1 cellular context compared by ENCODE assay signal in the genomic region with DNA sequence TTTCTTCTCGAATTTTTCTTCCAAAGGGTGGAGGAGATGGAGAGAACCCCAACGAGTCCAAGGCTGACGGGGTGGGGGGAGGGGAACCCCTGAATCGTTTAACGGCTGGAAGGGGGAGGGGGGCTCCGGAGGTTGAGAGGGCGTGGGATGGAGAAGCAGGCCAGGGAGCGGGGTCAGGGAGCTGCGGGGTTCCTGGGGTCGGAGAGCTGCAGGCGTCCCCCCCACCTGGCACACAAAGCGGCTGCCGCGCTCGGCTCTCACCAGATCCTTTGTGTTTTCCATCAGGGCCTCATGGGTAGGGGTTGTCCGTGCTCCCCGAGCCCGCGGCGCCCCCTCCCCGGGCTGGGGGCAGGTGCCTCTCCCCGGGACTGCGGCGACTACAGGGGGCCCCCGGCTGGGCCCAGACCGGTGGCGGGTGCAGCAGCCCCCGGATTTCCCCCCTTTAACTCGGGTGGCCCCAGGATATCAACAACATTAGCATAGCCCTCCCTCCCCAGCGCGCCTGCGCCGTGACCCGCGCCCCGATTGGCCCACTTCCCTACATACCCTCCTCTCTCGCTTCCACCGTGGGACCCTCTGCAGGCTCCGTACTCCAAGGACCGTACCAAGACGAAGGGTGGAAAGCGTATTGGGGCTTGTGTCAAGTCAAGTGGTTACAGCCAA.
TF ChIP-seq lines count a peak whose summit lies in the region.

Gene MBTD1, minus strand, starts transcription at position 476 of the 663 bp plus-strand sequence. CDS start 34,888 bp downstream, outside the sequence.

TF ChIP-seq in HCT116, 20 proteins besides CTCF, POLR2A, EP300 and RAD21:
- TF ChIP-seq YY1 (IDR thresholded peaks at IDR 0.05; ENCODE audit: extremely low read depth, insufficient replicate concordance, low read depth, low read length) (no peak), REST (IDR thresholded peaks at IDR 0.05; ENCODE audit: low read depth) (no peak), SRF (IDR thresholded peaks at IDR 0.05; ENCODE audit: low read depth) (no peak), ZNF274 (IDR thresholded peaks at IDR 0.05; ENCODE audit: low read depth, low read length) (no peak)
- TF ChIP-seq, protein P1, sequence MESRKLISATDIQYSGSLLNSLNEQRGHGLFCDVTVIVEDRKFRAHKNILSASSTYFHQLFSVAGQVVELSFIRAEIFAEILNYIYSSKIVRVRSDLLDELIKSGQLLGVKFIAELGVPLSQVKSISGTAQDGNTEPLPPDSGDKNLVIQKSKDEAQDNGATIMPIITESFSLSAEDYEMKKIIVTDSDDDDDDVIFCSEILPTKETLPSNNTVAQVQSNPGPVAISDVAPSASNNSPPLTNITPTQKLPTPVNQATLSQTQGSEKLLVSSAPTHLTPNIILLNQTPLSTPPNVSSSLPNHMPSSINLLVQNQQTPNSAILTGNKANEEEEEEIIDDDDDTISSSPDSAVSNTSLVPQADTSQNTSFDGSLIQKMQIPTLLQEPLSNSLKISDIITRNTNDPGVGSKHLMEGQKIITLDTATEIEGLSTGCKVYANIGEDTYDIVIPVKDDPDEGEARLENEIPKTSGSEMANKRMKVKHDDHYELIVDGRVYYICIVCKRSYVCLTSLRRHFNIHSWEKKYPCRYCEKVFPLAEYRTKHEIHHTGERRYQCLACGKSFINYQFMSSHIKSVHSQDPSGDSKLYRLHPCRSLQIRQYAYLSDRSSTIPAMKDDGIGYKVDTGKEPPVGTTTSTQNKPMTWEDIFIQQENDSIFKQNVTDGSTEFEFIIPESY (IDR thresholded peaks at IDR 0.05; ENCODE audit: extremely low read depth, insufficient replicate concordance, low read length), result peak; percentile 84
